2 cellular contexts compared by ENCODE assay signal in the genomic region with DNA sequence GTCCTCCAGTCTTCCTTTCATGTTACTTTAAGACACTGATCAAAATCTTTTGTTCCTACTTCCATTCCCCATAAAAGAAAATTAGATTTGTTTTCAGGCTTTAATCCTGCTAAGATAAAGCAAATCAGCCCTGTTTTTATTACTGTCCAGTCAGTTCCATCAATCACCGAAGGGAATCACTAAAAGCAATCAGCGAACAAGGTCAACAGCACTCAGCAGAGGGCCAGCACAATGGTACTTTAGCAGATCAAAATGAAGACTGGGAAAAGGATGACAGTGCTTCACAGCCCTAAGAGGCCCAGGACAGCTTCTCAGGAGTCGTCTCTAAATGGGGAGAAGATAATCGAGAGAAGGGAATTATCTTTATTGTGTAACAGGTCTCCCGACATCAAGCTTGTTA.
TF ChIP-seq lines count a peak whose summit lies in the region.

No MANE protein-coding gene starts in this region.

TF ChIP-seq in SK-N-SH treated with all-trans-retinoic acid at 6 μM for 48 hours, 23 proteins besides CTCF, POLR2A, EP300 and RAD21 (continued from another document):
- TF ChIP-seq BACH2 (CRISPR knock-in tag; IDR thresholded peaks at IDR 0.05; ENCODE audit: borderline replicate concordance) (no peak), ARNTL (CRISPR knock-in tag; IDR thresholded peaks at IDR 0.05; ENCODE audit: borderline replicate concordance, low read depth) (no peak), CSRNP3 (CRISPR knock-in tag; IDR thresholded peaks at IDR 0.05) (no peak), ISL1 (CRISPR knock-in tag; IDR thresholded peaks at IDR 0.05) (no peak)

TF ChIP-seq in SK-N-SH, 30 proteins besides CTCF, POLR2A, EP300 and RAD21 (continued from another document):
- TF ChIP-seq, protein P1, sequence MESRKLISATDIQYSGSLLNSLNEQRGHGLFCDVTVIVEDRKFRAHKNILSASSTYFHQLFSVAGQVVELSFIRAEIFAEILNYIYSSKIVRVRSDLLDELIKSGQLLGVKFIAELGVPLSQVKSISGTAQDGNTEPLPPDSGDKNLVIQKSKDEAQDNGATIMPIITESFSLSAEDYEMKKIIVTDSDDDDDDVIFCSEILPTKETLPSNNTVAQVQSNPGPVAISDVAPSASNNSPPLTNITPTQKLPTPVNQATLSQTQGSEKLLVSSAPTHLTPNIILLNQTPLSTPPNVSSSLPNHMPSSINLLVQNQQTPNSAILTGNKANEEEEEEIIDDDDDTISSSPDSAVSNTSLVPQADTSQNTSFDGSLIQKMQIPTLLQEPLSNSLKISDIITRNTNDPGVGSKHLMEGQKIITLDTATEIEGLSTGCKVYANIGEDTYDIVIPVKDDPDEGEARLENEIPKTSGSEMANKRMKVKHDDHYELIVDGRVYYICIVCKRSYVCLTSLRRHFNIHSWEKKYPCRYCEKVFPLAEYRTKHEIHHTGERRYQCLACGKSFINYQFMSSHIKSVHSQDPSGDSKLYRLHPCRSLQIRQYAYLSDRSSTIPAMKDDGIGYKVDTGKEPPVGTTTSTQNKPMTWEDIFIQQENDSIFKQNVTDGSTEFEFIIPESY (IDR thresholded peaks at IDR 0.05; ENCODE audit: borderline replicate concordance, low read depth), result no peak
- no peak for TF ChIP-seq PBX3 (IDR thresholded peaks at IDR 0.05)
